In the genomic region with DNA sequence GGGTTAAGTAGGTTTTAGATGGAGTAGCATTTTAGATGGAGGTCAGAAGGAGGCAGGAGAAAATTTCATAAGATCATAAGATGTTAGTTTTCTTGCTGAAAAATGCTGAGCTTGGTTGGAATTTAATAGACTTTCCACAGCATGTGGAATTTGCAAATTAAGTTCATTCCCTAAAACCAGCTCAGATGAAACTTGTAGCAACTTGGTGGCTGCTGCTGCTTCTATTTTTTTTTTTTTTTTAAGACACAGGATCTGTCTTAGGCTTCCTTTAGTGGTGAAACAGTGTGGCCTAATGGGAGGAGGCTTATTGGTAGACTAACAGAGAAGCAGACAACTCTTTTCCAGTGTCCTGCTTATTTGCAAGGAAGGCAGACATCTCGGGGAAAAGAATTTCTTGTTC, we compare ENCODE assay signal across 25 cellular contexts.
DNase-seq lines count a peak whose midpoint lies in the region; ATAC-seq and TF ChIP-seq lines count a peak whose summit lies in the region.
"Had no signal": no experiment of that assay in that cellular context is flagged by ENCODE, and none has a peak within 500 bp of the region (broad histone marks: within the 10 kb centered on the region; RNA-seq: fewer than 3 reads in every experiment).

No MANE protein-coding gene starts in this region.

- H3K79me2 ChIP-seq in mammary epithelial cell (ENCODE audit: insufficient read depth, low read length) (no peaks in the 10 kb centered on the region), Loucy (ENCODE audit: insufficient read depth, low read length) (no peaks in the 10 kb centered on the region)

- TF ChIP-seq CTCF in mammary epithelial cell (conservative IDR thresholded peaks at IDR 0.05 in 1 of 2, IDR thresholded peaks at IDR 0.05 in 1 of 2; ENCODE audit: extremely low read depth in 1 of 2, insufficient read depth in 1 of 2, low read depth in 1 of 2, low read length in 2 of 2) (no peak), MCF 10A (IDR thresholded peaks at IDR 0.05; ENCODE audit: unreplicated experiment) (no peak), Loucy (conservative IDR thresholded peaks at IDR 0.05; ENCODE audit: low read length) (peak; percentile 17; the same call in 1 of the 2 replicates), gastroesophageal sphincter (IDR thresholded peaks at IDR 0.05) (no peak)

- TF ChIP-seq POLR2A in gastroesophageal sphincter (IDR thresholded peaks at IDR 0.05), result no peak

- no peak overlapping the region for H2AFZ ChIP-seq in mammary epithelial cell (ENCODE audit: low read depth, low read length)
- no peak overlapping the region for H2AFZ ChIP-seq in Loucy (ENCODE audit: low read length)

- H3K9me3 ChIP-seq in mammary epithelial cell (replicated peaks; ENCODE audit: insufficient read depth, low read length), result no peaks in the 10 kb centered on the region
- no peaks in the 10 kb centered on the region for H3K9me3 ChIP-seq in Loucy (ENCODE audit: insufficient read depth, low read depth, low read length)
- H3K9me3 ChIP-seq in skeletal muscle satellite cell (replicated peaks; ENCODE audit: low read length), result no peaks in the 10 kb centered on the region
- H3K9me3 ChIP-seq in gastroesophageal sphincter, result no peaks in the 10 kb centered on the region
- H3K9me3 ChIP-seq: adrenal gland, left lung, mucosa of descending colon, upper lobe of right lung had no signal

- in situ Hi-C loops in mammary epithelial cell (cut with MboI; ENCODE audit: low sequenced_read_pairs in 2 of 2), result loop anchor here in 1 of 2 donors (25.0 kb wide), 1 partner anchor 94 kb away; no protein-coding TSS in a partner anchor

- H3K9ac ChIP-seq in mammary epithelial cell (ENCODE audit: insufficient read depth, low read length) (no peak overlapping the region), Loucy (ENCODE audit: low read depth, low read length, poor library complexity, severe bottlenecking) (no peak overlapping the region), skeletal muscle satellite cell (ENCODE audit: low read depth, low read length) (peak overlapping the region; percentile 39)

- H3K4me1 Mint-ChIP-seq in MCF 10A (ENCODE audit: insufficient read depth, unreplicated experiment), result peaks cover 15% of the 10 kb centered on the region
- H3K4me1 Mint-ChIP-seq in stimulated activated effector memory CD8-positive, alpha-beta T cell treated with anti-CD3 and anti-CD28 coated beads, Interleukin-12 subunit alpha, Interleukin-12 subunit beta, amount 100 ng/mL, for 72 hours, result peaks cover 32% of the 10 kb centered on the region

- peaks cover 22% of the 10 kb centered on the region for H3K4me1 ChIP-seq in mammary epithelial cell (ENCODE audit: insufficient read depth, low read length)
- peaks cover 14% of the 10 kb centered on the region for H3K4me1 ChIP-seq in Loucy (ENCODE audit: insufficient read depth, low read length, poor library complexity, severe bottlenecking)
- peaks cover 48% of the 10 kb centered on the region for H3K4me1 ChIP-seq in skeletal muscle satellite cell (ENCODE audit: control insufficient read depth, insufficient read depth, low read length)
- peaks cover 0 to 28% (median 0%) of the 10 kb centered on the region in 3 donors for H3K4me1 ChIP-seq in gastroesophageal sphincter

- POLR2A ChIA-PET in MCF 10A (lab: Yijun Ruan, JAX), result interaction anchor here (0.7 to 1.9 kb wide), 3 partner anchors 10 to 80 kb away, joined by 3 to 11 read pairs (median 3); no protein-coding TSS in a partner anchor

- intact Hi-C loops in mammary epithelial cell (cut with micrococcal nuclease), result loop anchor here (10.0 kb wide), 1 partner anchor 196 kb away; no protein-coding TSS in a partner anchor
- intact Hi-C loops in MCF 10A (cut with micrococcal nuclease), result no loop called here

- no peak overlapping the region for H3K27ac ChIP-seq in mammary epithelial cell (ENCODE audit: insufficient read depth, low read depth, low read length)
- no peak overlapping the region for H3K27ac ChIP-seq in gastroesophageal sphincter
- H3K27ac ChIP-seq: adrenal gland, HL-60, upper lobe of right lung, VCaP had no signal

- no peak for ATAC-seq in stimulated activated effector memory CD8-positive, alpha-beta T cell treated with anti-CD3 and anti-CD28 coated beads, Interleukin-12 subunit alpha, Interleukin-12 subunit beta, amount 100 ng/mL, for 72 hours
- ATAC-seq in HG03432 (IDR thresholded peaks at IDR 0.05; ENCODE audit: unreplicated experiment), result no peak
- no peak for ATAC-seq in gastroesophageal sphincter
- ATAC-seq: esophagus mucosa, left lung, mucosa of descending colon, upper lobe of right lung had no signal

- H3K27ac Mint-ChIP-seq in MCF 10A (ENCODE audit: low read depth, unreplicated experiment), result no peak overlapping the region
- H3K27ac Mint-ChIP-seq in stimulated activated effector memory CD8-positive, alpha-beta T cell treated with anti-CD3 and anti-CD28 coated beads, Interleukin-12 subunit alpha, Interleukin-12 subunit beta, amount 100 ng/mL, for 72 hours, result no peak overlapping the region
- H3K27ac Mint-ChIP-seq: activated CD4-positive, alpha-beta memory T cell treated with anti-CD3 and anti-CD28 coated beads for 36 hours; CD4-positive, CD25-positive, alpha-beta regulatory T cell had no signal

- CTCF ChIA-PET in mammary epithelial cell (lab: Charles Lee; ENCODE audit: low non-redundant PET), result no interaction called here
- CTCF ChIA-PET in MCF 10A (lab: Yijun Ruan, JAX), result interaction anchor here (0.6 to 1.3 kb wide), 3 partner anchors 9 to 455 kb away, joined by 3 to 5 read pairs (median 3); no protein-coding TSS in a partner anchor

- H3K9me3 Mint-ChIP-seq in MCF 10A (ENCODE audit: unreplicated experiment), result no peaks in the 10 kb centered on the region
- H3K9me3 Mint-ChIP-seq in stimulated activated effector memory CD8-positive, alpha-beta T cell treated with anti-CD3 and anti-CD28 coated beads, Interleukin-12 subunit alpha, Interleukin-12 subunit beta, amount 100 ng/mL, for 72 hours, result no peaks in the 10 kb centered on the region
- H3K9me3 Mint-ChIP-seq: CD4-positive, CD25-positive, alpha-beta regulatory T cell had no signal

- H3K27me3 ChIP-seq in mammary epithelial cell (ENCODE audit: insufficient read depth, low read length) (no peaks in the 10 kb centered on the region), Loucy (ENCODE audit: insufficient read depth, low read length, poor library complexity, severe bottlenecking) (no peaks in the 10 kb centered on the region), skeletal muscle satellite cell (ENCODE audit: control insufficient read depth, insufficient read depth, low read length) (no peaks in the 10 kb centered on the region), gastroesophageal sphincter (no peaks in the 10 kb centered on the region)
- H3K27me3 ChIP-seq: adrenal gland, left lung, upper lobe of right lung had no signal

- H3K4me2 ChIP-seq in mammary epithelial cell (ENCODE audit: insufficient read depth, low read depth, low read length) (no peak overlapping the region), Loucy (ENCODE audit: low read depth, low read length, poor library complexity, severe bottlenecking) (no peak overlapping the region), skeletal muscle satellite cell (ENCODE audit: low read length) (no peak overlapping the region)

- H3F3A ChIP-seq in Loucy (ENCODE audit: low read depth), result no peaks in the 10 kb centered on the region

- H3K9me2 ChIP-seq in Loucy (replicated peaks; ENCODE audit: low read depth, low read length), result no peaks in the 10 kb centered on the region

- H3K36me3 Mint-ChIP-seq in MCF 10A (ENCODE audit: insufficient read depth, unreplicated experiment), result peaks cover 5% of the 10 kb centered on the region
- H3K36me3 Mint-ChIP-seq in stimulated activated effector memory CD8-positive, alpha-beta T cell treated with anti-CD3 and anti-CD28 coated beads, Interleukin-12 subunit alpha, Interleukin-12 subunit beta, amount 100 ng/mL, for 72 hours, result no peaks in the 10 kb centered on the region

- DNase-seq in mammary epithelial cell (peak; percentile 22), MCF 10A (ENCODE audit: unreplicated experiment) (no peak), fibroblast of peridontal ligament (ENCODE audit: extremely low read depth) (peak; percentile 81)
- DNase-seq in stimulated activated effector memory CD8-positive, alpha-beta T cell treated with anti-CD3 and anti-CD28 coated beads, Interleukin-12 subunit alpha, Interleukin-12 subunit beta, amount 100 ng/mL, for 72 hours (ENCODE audit: low spot score in 2 of 2), result no peak
- DNase-seq: activated CD4-positive, alpha-beta memory T cell treated with anti-CD3 and anti-CD28 coated beads for 36 hours; activated gamma-delta T cell treated with Interleukin-2 at 50 U/mL for 16 hours; adrenal gland; caudate nucleus; DMS 273 treated with DMSO at 0.1 percent for 48 hours; effector CD4-positive, alpha-beta T cell; glutamatergic neuron; left lung; mucosa of descending colon; NCI-H146; NCI-H2171; SHP77; upper lobe of right lung had no signal

- dilution Hi-C loops in mammary epithelial cell (cut with HindIII; ENCODE audit: low sequenced_read_pairs), result no loop called here

- no peaks in the 10 kb centered on the region for H3K27me3 Mint-ChIP-seq in MCF 10A (ENCODE audit: insufficient read depth, unreplicated experiment)
- H3K27me3 Mint-ChIP-seq: CD4-positive, CD25-positive, alpha-beta regulatory T cell had no signal

- H3K4me3 Mint-ChIP-seq in MCF 10A (ENCODE audit: unreplicated experiment), result no peak overlapping the region
- no peak overlapping the region for H3K4me3 Mint-ChIP-seq in stimulated activated effector memory CD8-positive, alpha-beta T cell treated with anti-CD3 and anti-CD28 coated beads, Interleukin-12 subunit alpha, Interleukin-12 subunit beta, amount 100 ng/mL, for 72 hours
- H3K4me3 Mint-ChIP-seq: activated CD4-positive, alpha-beta memory T cell treated with anti-CD3 and anti-CD28 coated beads for 36 hours; CD4-positive, CD25-positive, alpha-beta regulatory T cell had no signal

- WGBS in mammary epithelial cell (ENCODE audit: low coverage, missing lambda C conversion rate), result 100% methylated on average over 1 of the region's 1 CpG
- WGBS in gastroesophageal sphincter (ENCODE audit: low coverage in 1 of 2), 2 donors, result 100% methylated on average over 1 of the region's 1 CpG; no CpG with 5 or more reads in 1 of the 2 donors

- H3K36me3 ChIP-seq in mammary epithelial cell (ENCODE audit: insufficient read depth, low read length), result no peaks in the 10 kb centered on the region
- no peaks in the 10 kb centered on the region for H3K36me3 ChIP-seq in Loucy (ENCODE audit: insufficient read depth, low read length)
- no peaks in the 10 kb centered on the region for H3K36me3 ChIP-seq in skeletal muscle satellite cell (ENCODE audit: insufficient read depth, low read length)
- H3K36me3 ChIP-seq in gastroesophageal sphincter, result no peaks in the 10 kb centered on the region
- H3K36me3 ChIP-seq: adrenal gland, left lung, upper lobe of right lung had no signal

- no peak for TF ChIP-seq EP300 in gastroesophageal sphincter (IDR thresholded peaks at IDR 0.05)

- H4K20me1 ChIP-seq in mammary epithelial cell (ENCODE audit: insufficient read depth, low read length) (no peaks in the 10 kb centered on the region), Loucy (ENCODE audit: insufficient read depth, low read length, poor library complexity, severe bottlenecking) (no peaks in the 10 kb centered on the region)

- BruUV-seq in mammary epithelial cell (replicated peaks; lab: Mats Ljungman, UMichigan) (no TSS peak), MCF 10A (replicated peaks; lab: Mats Ljungman, UMichigan) (no TSS peak)

- H3K4me3 ChIP-seq in mammary epithelial cell (replicated peaks in 1 of 3; ENCODE audit: insufficient read depth in 1 of 3, low read depth in 2 of 3, low read length in 3 of 3) (no peak overlapping the region), Loucy (ENCODE audit: low read length, poor library complexity, severe bottlenecking) (no peak overlapping the region), skeletal muscle satellite cell (ENCODE audit: low read length) (no peak overlapping the region), gastroesophageal sphincter (no peak overlapping the region)
- H3K4me3 ChIP-seq: adrenal gland, left lung, mucosa of descending colon, upper lobe of right lung had no signal

Comparison
In these comparisons a context has a peak if more than half of its experiments do, and no peak if none do; other contexts are left out.
1. DNase-seq: peak in mammary epithelial cell (single experiment) and fibroblast of peridontal ligament (single experiment); none in MCF 10A (single experiment) and stimulated activated effector memory CD8-positive, alpha-beta T cell treated with anti-CD3 and anti-CD28 coated beads, Interleukin-12 subunit alpha, Interleukin-12 subunit beta, amount 100 ng/mL, for 72 hours (0 of 2).